Comparison of ENCODE assay signal across 20 cellular contexts in genomic region chr17:15343749-15344148, GRCh38. TPM values are rescaled to one million over a fixed set of nuclear protein-coding genes. Genes with fewer than 3 reads are reported as not detected.
DNase-seq lines count a peak whose midpoint lies in the region; ATAC-seq, FAIRE-seq and TF ChIP-seq lines count a peak whose summit lies in the region.
"Had no signal": no experiment of that assay in that cellular context is flagged by ENCODE, and none has a peak within 500 bp of the region (broad histone marks: within the 10 kb centered on the region; RNA-seq: fewer than 3 reads in every experiment).

No MANE protein-coding gene starts in this region.

- no peak overlapping the region for H3K4me2 ChIP-seq in K562 (ENCODE audit: insufficient read depth, low read length)

- H3K4me1 ChIP-seq in breast epithelium (no peaks in the 10 kb centered on the region), K562 (replicated peaks in 1 of 2; ENCODE audit: control insufficient read depth in 2 of 2, insufficient read depth in 2 of 2, low read length in 2 of 2) (peaks cover 0 to 6% of the 10 kb centered on the region in 2 experiments; a peak in 2 of 5 replicates)

- DNase-seq in MCF 10A (ENCODE audit: unreplicated experiment) (peak; percentile 22), breast epithelium (ENCODE audit: low spot score in 2 of 2) (no peak), K562 (ENCODE audit: extremely low read depth in 1 of 4, low spot score in 3 of 4) (no peak), iris pigment epithelial cell (ENCODE audit: low read depth) (peak; percentile 80), urothelium cell line (ENCODE audit: low spot score) (peak; percentile 38), immature natural killer cell (no peak), cerebellar cortex (ENCODE audit: low spot score) (no peak), COR-L47 (lab: John Stamatoyannopoulos, UW) (no peak)
- DNase-seq: activated CD4-positive, alpha-beta T cell treated with anti-CD3 and anti-CD28 coated beads for 36 hours; activated CD8-positive, alpha-beta memory T cell treated with anti-CD3 and anti-CD28 coated beads, Interleukin-2, amount 50 U/mL, for 48 hours; activated naive CD4-positive, alpha-beta T cell treated with Interleukin-2 at 50 U/mL for 16 hours; CD8-positive, alpha-beta T cell; MG63; NCI-H1694 treated with DMSO at 0.1 percent for 48 hours; stimulated activated naive CD8-positive, alpha-beta T cell treated with anti-CD3 and anti-CD28 coated beads, Interleukin-15, amount 100 ng/mL, for 72 hours had no signal

- H3K4me3 Mint-ChIP-seq in MCF 10A (ENCODE audit: unreplicated experiment) (no peak overlapping the region), immature natural killer cell (no peak overlapping the region)
- H3K4me3 Mint-ChIP-seq: activated CD4-positive, alpha-beta T cell treated with anti-CD3 and anti-CD28 coated beads for 36 hours; CD8-positive, alpha-beta T cell; nephron; stimulated activated naive CD8-positive, alpha-beta T cell treated with anti-CD3 and anti-CD28 coated beads, Interleukin-15, amount 100 ng/mL, for 72 hours had no signal

- TF ChIP-seq POLR2A in breast epithelium (IDR thresholded peaks at IDR 0.05) (no peak), K562 (conservative IDR thresholded peaks at IDR 0.05) (no peak)

- no peak overlapping the region for H3K27ac ChIP-seq in breast epithelium
- H3K27ac ChIP-seq in K562 (ENCODE audit: extremely low read depth, low read depth, low read length): no peak overlapping the region
- H3K27ac ChIP-seq: SK-N-MC had no signal

- no peaks in the 10 kb centered on the region for H4K20me1 ChIP-seq in K562 (replicated peaks; ENCODE audit: control insufficient read depth, insufficient read depth, low read length)

- H3K9me3 ChIP-seq in breast epithelium: no peaks in the 10 kb centered on the region
- no peaks in the 10 kb centered on the region for H3K9me3 ChIP-seq in K562 (replicated peaks; ENCODE audit: control insufficient read depth, insufficient read depth, low read depth, low read length)
- H3K9me3 ChIP-seq: MG63 had no signal

- TF ChIP-seq CTCF in MCF 10A (IDR thresholded peaks at IDR 0.05; ENCODE audit: unreplicated experiment) (no peak), breast epithelium (IDR thresholded peaks at IDR 0.05) (no peak), K562 (IDR thresholded peaks at IDR 0.05 in 2 of 3, conservative IDR thresholded peaks at IDR 0.05 in 1 of 3; ENCODE audit: insufficient read depth in 2 of 3, low read depth in 1 of 3, low read length in 3 of 3) (no peak)

- 5% methylated on average over 4 of the region's 4 CpGs for WGBS in K562 (ENCODE audit: insufficient coverage, low coverage, missing lambda C conversion rate)

- H3K27me3 ChIP-seq in breast epithelium (no peaks in the 10 kb centered on the region), K562 (ENCODE audit: control insufficient read depth in 2 of 2, insufficient read depth in 2 of 2, low read length in 2 of 2) (peaks cover 5 to 29% of the 10 kb centered on the region in 2 experiments; a peak in 3 of 5 replicates)
- H3K27me3 ChIP-seq: MG63 had no signal

- H3K27ac Mint-ChIP-seq in MCF 10A (ENCODE audit: low read depth, unreplicated experiment): no peak overlapping the region
- H3K27ac Mint-ChIP-seq in immature natural killer cell: no peak overlapping the region
- H3K27ac Mint-ChIP-seq: activated CD4-positive, alpha-beta T cell treated with anti-CD3 and anti-CD28 coated beads for 36 hours; CD8-positive, alpha-beta T cell; nephron; stimulated activated naive CD8-positive, alpha-beta T cell treated with anti-CD3 and anti-CD28 coated beads, Interleukin-15, amount 100 ng/mL, for 72 hours had no signal

- FAIRE-seq in K562 (lab: Jason Lieb, UNC): no peak
- no peak for FAIRE-seq in urothelium cell line (lab: Jason Lieb, UNC)
- FAIRE-seq: A204.1 had no signal

- CTCF ChIA-PET in MCF 10A (lab: Yijun Ruan, JAX) (no interaction called here), K562 (lab: Yijun Ruan, JAX; ENCODE audit: low intra/inter-chr PET ratio) (no interaction called here)

- H3K9me1 ChIP-seq in K562 (ENCODE audit: control insufficient read depth, insufficient read depth, low read length): no peaks in the 10 kb centered on the region

- TF ChIP-seq RAD21 in K562 (CRISPR knock-in tag; conservative IDR thresholded peaks at IDR 0.05 in 1 of 2, IDR thresholded peaks at IDR 0.05 in 1 of 2): no peak

- intact Hi-C loops in MCF 10A (cut with micrococcal nuclease) (no loop called here), breast epithelium (cut with DNase I; ENCODE audit: low total_unique reads) (no loop called here), K562 (cut with micrococcal nuclease) (no loop called here)

- no peak overlapping the region for H3K9ac ChIP-seq in K562 (ENCODE audit: insufficient read depth in 1 of 2, low read depth in 2 of 2, low read length in 2 of 2)

- H3K27me3 Mint-ChIP-seq in MCF 10A (ENCODE audit: insufficient read depth, unreplicated experiment) (peaks cover 40% of the 10 kb centered on the region), immature natural killer cell (ENCODE audit: low read depth in 3 of 3) (peaks cover 13 to 46% (median 31%) of the 10 kb centered on the region in 3 donors)

- TF ChIP-seq EP300 in K562 (IDR thresholded peaks at IDR 0.05; ENCODE audit: low read length): no peak

- no TSS peak for BruUV-seq in MCF 10A (replicated peaks; lab: Mats Ljungman, UMichigan)
- BruUV-seq in K562 (replicated peaks; lab: Mats Ljungman, UMichigan): no TSS peak

- H3K4me3 ChIP-seq in breast epithelium (no peak overlapping the region), K562 (no peak overlapping the region)
- H3K4me3 ChIP-seq: lung, MG63, SK-N-MC had no signal

- no peaks in the 10 kb centered on the region for H3K36me3 ChIP-seq in breast epithelium
- no peaks in the 10 kb centered on the region for H3K36me3 ChIP-seq in K562 (ENCODE audit: control insufficient read depth, insufficient read depth, low read length)
- H3K36me3 ChIP-seq: MG63 had no signal

- H2AFZ ChIP-seq in K562 (ENCODE audit: low read depth, low read length): no peak overlapping the region

- POLR2A ChIA-PET in MCF 10A (lab: Yijun Ruan, JAX): no interaction called here
- POLR2A ChIA-PET in K562 (lab: Yijun Ruan, JAX): no interaction called here

- in situ Hi-C loops in K562 (cut with MboI): no loop called here

- no peaks in the 10 kb centered on the region for H3K79me2 ChIP-seq in K562 (ENCODE audit: control insufficient read depth, insufficient read depth, low read length)

- H3K4me1 Mint-ChIP-seq in MCF 10A (ENCODE audit: insufficient read depth, unreplicated experiment) (peaks cover 7% of the 10 kb centered on the region), immature natural killer cell (peaks cover 5 to 13% of the 10 kb centered on the region in 2 donors)

- no peak for ATAC-seq in K562
- ATAC-seq: activated CD4-positive, alpha-beta T cell treated with anti-CD3 and anti-CD28 coated beads for 36 hours; CD8-positive, alpha-beta T cell; stimulated activated naive CD8-positive, alpha-beta T cell treated with anti-CD3 and anti-CD28 coated beads, Interleukin-15, amount 100 ng/mL, for 72 hours had no signal

- H3K9me3 Mint-ChIP-seq in MCF 10A (ENCODE audit: unreplicated experiment) (no peaks in the 10 kb centered on the region), immature natural killer cell (peaks cover 0 to 9% (median 0%) of the 10 kb centered on the region in 6 donors)
- H3K9me3 Mint-ChIP-seq: CD8-positive, alpha-beta T cell; nephron; stimulated activated naive CD8-positive, alpha-beta T cell treated with anti-CD3 and anti-CD28 coated beads, Interleukin-15, amount 100 ng/mL, for 72 hours had no signal

- no peaks in the 10 kb centered on the region for H3K36me3 Mint-ChIP-seq in MCF 10A (ENCODE audit: insufficient read depth, unreplicated experiment)
- peaks cover 0 to 11% (median 0%) of the 10 kb centered on the region in 3 donors for H3K36me3 Mint-ChIP-seq in immature natural killer cell
- H3K36me3 Mint-ChIP-seq: CD8-positive, alpha-beta T cell had no signal

TF ChIP-seq in K562, 482 proteins besides CTCF, POLR2A, EP300 and RAD21 (continues in another document):
- TF ChIP-seq CHCHD3 (CRISPR knock-in tag; IDR thresholded peaks at IDR 0.05) (no peak), KAT8 (IDR thresholded peaks at IDR 0.05; ENCODE audit: low read depth) (no peak), ZNF384 (IDR thresholded peaks at IDR 0.05; ENCODE audit: low read depth, low read length) (no peak), PTBP1 (IDR thresholded peaks at IDR 0.05; ENCODE audit: low read depth, low read length) (no peak), RHOXF2B (CRISPR knock-in tag; conservative IDR thresholded peaks at IDR 0.05) (no peak), NFE2 (IDR thresholded peaks at IDR 0.05; ENCODE audit: low read depth) (no peak), FOSL1 (tag; conservative IDR thresholded peaks at IDR 0.05) (no peak)

RNA-seq across cellular contexts. Expression of gene TEKT3, which starts 2.4 kb away (rescaled TPM):
- not detected in 2 replicates for total RNA-seq in MCF 10A (2022)
- total RNA-seq in breast epithelium: 1 to 10 TPM in 2 of 3 donors, not detected in 1; 2.5 to 2.6 TPM
- total RNA-seq in K562 (2011; cell fraction: chromatin; rRNA removed; ENCODE audit: low replicate concordance): not detected in 2 replicates
- total RNA-seq in K562 (2011; cell fraction: nucleolus; rRNA removed): not detected in 2 replicates
- total RNA-seq in K562 (2011; cell fraction: nucleoplasm; rRNA removed): not detected in 2 replicates
- total RNA-seq in K562 (2014; rRNA removed): not detected in 2 replicates
- not detected in 2 replicates for total RNA-seq in K562 (2014; rRNA removed; fragmentation: Illumina TruSeq; extraction: Trizol)
- total RNA-seq in K562 (2015; rRNA removed; fragmentation: Illumina TruSeq; extraction: Trizol): not detected in 2 replicates
- total RNA-seq in K562 (2021): not detected in 2 replicates
- 0.11 TPM in 1 of 2 replicates, not detected in the other for polyA plus RNA-seq in K562 (2011; rRNA removed)
- not detected in 2 replicates for polyA plus RNA-seq in K562 (2011; cell fraction: cytosol; rRNA removed)
- polyA plus RNA-seq in K562 (2011; cell fraction: nucleus; rRNA removed): 0.67 and 1.4 TPM in 2 replicates
- 1.5 TPM in 1 of 2 replicates, not detected in the other for polyA plus RNA-seq in K562 (2012)
- polyA plus RNA-seq in K562 (2014; fragmentation: Illumina TruSeq; extraction: Trizol): not detected in 2 replicates
- polyA plus RNA-seq in K562 (2014; fragmentation: Nextera tagmentation; extraction: Ambion mirVana): not detected
- polyA plus RNA-seq in K562 (2014; rRNA removed): 0.34 TPM in 1 of 2 replicates, not detected in the other
- not detected in 2 replicates for polyA minus RNA-seq in K562 (2011; rRNA and poly(A)+ RNA removed)
- not detected in 2 replicates for polyA minus RNA-seq in K562 (2011; cell fraction: cytosol; rRNA and poly(A)+ RNA removed)
- not detected in 2 replicates for polyA minus RNA-seq in K562 (2011; cell fraction: nucleus; rRNA and poly(A)+ RNA removed)
- not detected for polyA plus RNA-seq in immature natural killer cell
- total RNA-seq: activated CD4-positive, alpha-beta T cell treated with anti-CD3 and anti-CD28 coated beads for 36 hours; NCI-H460 had no signal

Comparison
In these comparisons a context has a peak if more than half of its experiments do, and no peak if none do; other contexts are left out.
1. DNase-seq: peak in MCF 10A (single experiment), iris pigment epithelial cell (single experiment) and urothelium cell line (single experiment); none in breast epithelium (0 of 2), K562 (0 of 4), immature natural killer cell (0 of 3), cerebellar cortex (single experiment) and COR-L47 (single experiment).